Comparison of ENCODE assay signal across 20 cellular contexts in the genomic region with DNA sequence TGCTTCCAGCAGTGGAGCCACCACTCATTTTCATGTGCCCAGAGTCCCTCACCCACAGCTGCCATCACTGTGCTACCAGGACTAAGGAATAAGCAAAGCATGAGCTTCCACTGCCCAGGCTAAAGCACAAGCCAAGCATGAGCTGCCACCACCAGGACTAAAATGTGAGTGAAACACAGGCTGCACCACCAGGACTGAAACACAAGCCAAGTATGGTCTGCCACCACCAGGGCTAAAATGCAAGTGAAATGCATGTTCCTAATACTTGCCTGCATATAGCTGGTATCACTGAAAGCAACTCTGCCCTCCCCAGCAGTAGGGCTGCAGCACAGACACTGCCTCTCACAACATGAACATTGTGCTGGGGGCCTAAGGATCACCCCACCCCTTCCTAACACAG. TPM values are rescaled to one million over a fixed set of nuclear protein-coding genes. Genes with fewer than 3 reads are reported as not detected.
DNase-seq lines count a peak whose midpoint lies in the region; ATAC-seq, FAIRE-seq and TF ChIP-seq lines count a peak whose summit lies in the region.
"Had no signal": no experiment of that assay in that cellular context is flagged by ENCODE, and none has a peak within 500 bp of the region (broad histone marks: within the 10 kb centered on the region; RNA-seq: fewer than 3 reads in every experiment).

No MANE protein-coding gene starts in this region.

- peaks cover 33% of the 10 kb centered on the region for H3K4me1 Mint-ChIP-seq in activated CD4-positive, alpha-beta T cell treated with anti-CD3 and anti-CD28 coated beads for 36 hours

- H3K23ac ChIP-seq in H1 (ENCODE audit: insufficient read length): no peak overlapping the region
- H3K23ac ChIP-seq in mesendoderm (ENCODE audit: low read length): peak overlapping the region; percentile 69

- H3K27ac ChIP-seq in KMS-11: peak overlapping the region; percentile 82
- H3K27ac ChIP-seq in H1 (ENCODE audit: low read depth, low read length): peak overlapping the region; percentile 43
- no peak overlapping the region for H3K27ac ChIP-seq in mesendoderm (ENCODE audit: low read depth, low read length)
- no peak overlapping the region for H3K27ac ChIP-seq in upper lobe of right lung
- H3K27ac ChIP-seq: 22Rv1, left ventricle myocardium inferior, prostate gland had no signal

- POLR2A ChIA-PET in activated CD4-positive, alpha-beta T cell treated with anti-CD3 and anti-CD28 coated beads for 36 hours (lab: Charles Lee): interaction anchor here (0.6 kb wide), 1 partner anchor 29 kb away, joined by 4 read pairs; no protein-coding TSS in a partner anchor
- POLR2A ChIA-PET in H1 (lab: Charles Lee; ENCODE audit: partially characterized antibody): interaction anchor here (1.2 kb wide), 1 partner anchor 12 kb away, joined by 5 read pairs; no protein-coding TSS in a partner anchor

- TF ChIP-seq CTCF in KMS-11 (conservative IDR thresholded peaks at IDR 0.05; ENCODE audit: low read depth, low read length) (peak; percentile 44), H1 (IDR thresholded peaks at IDR 0.05; ENCODE audit: control extremely low read depth in 1 of 3, insufficient read depth in 1 of 3, low read depth in 1 of 3, low read length in 3 of 3) (peak; percentile 26 to 67 (median 59)), upper lobe of right lung (IDR thresholded peaks at IDR 0.05) (no peak)

- H2AK5ac ChIP-seq in H1 (ENCODE audit: low read depth, low read length): peak overlapping the region; percentile 68
- no peak overlapping the region for H2AK5ac ChIP-seq in mesendoderm (ENCODE audit: low read length)

- H3K4me3 Mint-ChIP-seq in activated CD4-positive, alpha-beta T cell treated with anti-CD3 and anti-CD28 coated beads for 36 hours: no peak overlapping the region
- H3K4me3 Mint-ChIP-seq: activated CD4-positive, alpha-beta T cell treated with anti-CD3 and anti-CD28 coated beads, Interleukin-2, amount 10 ng/mL, durations not matched to agents 7 days and 5 days; B cell had no signal

- no peak overlapping the region for H2AFZ ChIP-seq in KMS-11 (ENCODE audit: low read depth)
- no peak overlapping the region for H2AFZ ChIP-seq in H1 (ENCODE audit: low read length)

- 0 out of 2 replicates have a peak, but pooled peaks cover 4% of the 10 kb centered on the region for H4K20me1 ChIP-seq in KMS-11 (ENCODE audit: insufficient read depth)
- H4K20me1 ChIP-seq in H1 (replicated peaks in 1 of 2; ENCODE audit: control insufficient read depth in 1 of 2, insufficient read depth in 2 of 2, low read length in 2 of 2): no peaks in the 10 kb centered on the region

- no peak overlapping the region for H3K56ac ChIP-seq in H1 (replicated peaks; ENCODE audit: insufficient read length, low read depth, low read length)
- H3K56ac ChIP-seq in mesendoderm (ENCODE audit: low read length): peak overlapping the region; percentile 4

- H3K27me3 Mint-ChIP-seq in activated CD4-positive, alpha-beta T cell treated with anti-CD3 and anti-CD28 coated beads for 36 hours: no peaks in the 10 kb centered on the region
- H3K27me3 Mint-ChIP-seq: activated CD4-positive, alpha-beta T cell treated with anti-CD3 and anti-CD28 coated beads, Interleukin-2, amount 10 ng/mL, durations not matched to agents 7 days and 5 days; B cell had no signal

- peaks cover 22% of the 10 kb centered on the region for H3K9me3 Mint-ChIP-seq in activated CD4-positive, alpha-beta T cell treated with anti-CD3 and anti-CD28 coated beads for 36 hours (ENCODE audit: low read depth)

- TF ChIP-seq POLR2A in H1 (IDR thresholded peaks at IDR 0.05; ENCODE audit: control extremely low read depth in 1 of 2, low read depth in 2 of 2, low read length in 2 of 2): no peak

- peak overlapping the region; percentile 69 for H4K91ac ChIP-seq in H1 (replicated peaks; ENCODE audit: insufficient read length, low read length)

- H3K9me3 ChIP-seq in H1 (ENCODE audit: insufficient read depth in 2 of 2, low read depth in 1 of 2, low read length in 1 of 2): 0 out of 4 replicates have a peak, but pooled peaks cover 0 to 4% of the 10 kb centered on the region in 2 experiments
- no peaks in the 10 kb centered on the region for H3K9me3 ChIP-seq in upper lobe of right lung
- H3K9me3 ChIP-seq: prostate gland had no signal

- H2BK20ac ChIP-seq in H1 (ENCODE audit: low read length): peak overlapping the region; percentile 24; the same call in 1 of the 2 replicates

- no peak overlapping the region for H3K27ac Mint-ChIP-seq in activated CD4-positive, alpha-beta T cell treated with anti-CD3 and anti-CD28 coated beads for 36 hours
- H3K27ac Mint-ChIP-seq: activated CD4-positive, alpha-beta T cell treated with anti-CD3 and anti-CD28 coated beads, Interleukin-2, amount 10 ng/mL, durations not matched to agents 7 days and 5 days; B cell had no signal

- H4K5ac ChIP-seq in H1 (ENCODE audit: insufficient read length, low read depth, low read length) (peak overlapping the region; percentile 39), mesendoderm (ENCODE audit: low read length) (no peak overlapping the region)

- H3K4me3 ChIP-seq in KMS-11 (IDR thresholded peaks at IDR 0.05; ENCODE audit: insufficient read depth, low read depth, low read length) (no peak overlapping the region), H1 (ENCODE audit: extremely low read depth in 1 of 4, insufficient read depth in 2 of 4, low read depth in 3 of 4, low read length in 4 of 4) (no peak overlapping the region), mesendoderm (ENCODE audit: low read length) (no peak overlapping the region), upper lobe of right lung (no peak overlapping the region)
- H3K4me3 ChIP-seq: left ventricle myocardium inferior, prostate gland had no signal

- FAIRE-seq in H1 (lab: Jason Lieb, UNC): no peak
- FAIRE-seq: bronchial epithelial cell had no signal

- peak; percentile 14 for DNase-seq in activated CD4-positive, alpha-beta T cell treated with anti-CD3 and anti-CD28 coated beads for 36 hours
- DNase-seq in activated CD4-positive, alpha-beta T cell treated with anti-CD3 and anti-CD28 coated beads, Interleukin-2, amount 50 U/mL, for 1 hour: no peak
- DNase-seq in H1 (ENCODE audit: low read depth in 1 of 2, low spot score in 2 of 2) (no peak), mesendoderm (peak; percentile 74), upper lobe of right lung (no peak)
- DNase-seq: activated CD4-positive, alpha-beta T cell treated with anti-CD3 and anti-CD28 coated beads, Interleukin-2, amount 10 ng/mL, durations not matched to agents 7 days and 5 days; activated T-cell treated with anti-CD3 and anti-CD28 coated beads, Interleukin-2, amount 50 U/mL, for 48 hours; Caco-2; dermis blood vessel endothelial cell; KG1; left ventricle myocardium inferior; NCI-H1092; NCI-H2081 treated with DMSO at 0.1 percent for 48 hours had no signal

- H3K4ac ChIP-seq in H1 (replicated peaks; ENCODE audit: insufficient read length, low read depth, low read length): peak overlapping the region; percentile 40
- H3K4ac ChIP-seq in mesendoderm (ENCODE audit: low read depth, low read length): no peak overlapping the region

- H3K79me2 ChIP-seq in KMS-11 (ENCODE audit: insufficient read depth, low read depth) (peaks cover 51% of the 10 kb centered on the region), H1 (ENCODE audit: control insufficient read depth in 1 of 2, insufficient read depth in 2 of 2, low read length in 2 of 2) (peaks cover 0 to 50% of the 10 kb centered on the region in 2 experiments; a peak in 2 of 4 replicates), mesendoderm (ENCODE audit: control insufficient read depth, insufficient read depth, low read length) (peaks cover 11% of the 10 kb centered on the region)

- H3K18ac ChIP-seq in H1 (ENCODE audit: extremely low read depth, low read length): peak overlapping the region; percentile 85; the same call in 1 of the 2 replicates
- H3K18ac ChIP-seq in mesendoderm (ENCODE audit: low read length): no peak overlapping the region

- H2BK15ac ChIP-seq in H1 (ENCODE audit: low read length) (peak overlapping the region; percentile 50; the same call in 1 of the 2 replicates), mesendoderm (replicated peaks; ENCODE audit: low read depth) (no peak overlapping the region)

- peak overlapping the region; percentile 85; the same call in 1 of the 2 replicates for H2BK5ac ChIP-seq in H1 (ENCODE audit: low read depth, low read length)
- H2BK5ac ChIP-seq in mesendoderm (ENCODE audit: low read length): no peak overlapping the region

- H4K8ac ChIP-seq in H1 (ENCODE audit: extremely low read depth, insufficient read depth, low read length): peak overlapping the region; percentile 69
- H4K8ac ChIP-seq in mesendoderm (ENCODE audit: low read depth, low read length): no peak overlapping the region

- H3K36me3 ChIP-seq in KMS-11 (ENCODE audit: insufficient read depth) (no peaks in the 10 kb centered on the region), H1 (ENCODE audit: control insufficient read depth in 2 of 4, insufficient read depth in 4 of 4, low read length in 3 of 4) (0 out of 8 replicates have a peak, but pooled peaks cover 0 to 3% (median 0%) of the 10 kb centered on the region in 4 experiments), mesendoderm (ENCODE audit: control insufficient read depth, insufficient read depth, low read length) (no peaks in the 10 kb centered on the region), upper lobe of right lung (no peaks in the 10 kb centered on the region)
- H3K36me3 ChIP-seq: prostate gland had no signal

- H3K79me1 ChIP-seq in H1 (ENCODE audit: low read depth, low read length) (no peaks in the 10 kb centered on the region), mesendoderm (ENCODE audit: low read length) (peaks cover 9% of the 10 kb centered on the region)

- H2BK12ac ChIP-seq in H1 (ENCODE audit: low read depth, low read length): peak overlapping the region; percentile 10; the same call in 1 of the 2 replicates

- intact Hi-C loops in activated CD4-positive, alpha-beta T cell treated with anti-CD3 and anti-CD28 coated beads for 36 hours (cut with DNase I, micrococcal nuclease): loop anchor here (2.0 to 5.0 kb wide), 4 partner anchors 57 to 282 kb away; a partner anchor contains a TSS
- intact Hi-C loops in upper lobe of right lung (cut with DNase I): no loop called here

- no peak for TF ChIP-seq EP300 in H1 (IDR thresholded peaks at IDR 0.05; ENCODE audit: borderline replicate concordance in 1 of 2, low read depth in 2 of 2, low read length in 2 of 2)

- H3K4me2 ChIP-seq in KMS-11 (peak overlapping the region; percentile 85; the same call in 1 of the 2 replicates), H1 (ENCODE audit: insufficient read depth in 1 of 2, low read depth in 2 of 2, low read length in 2 of 2) (no peak overlapping the region), mesendoderm (ENCODE audit: low read length) (no peak overlapping the region)

- CTCF ChIA-PET in activated CD4-positive, alpha-beta T cell treated with anti-CD3 and anti-CD28 coated beads for 36 hours (lab: Charles Lee): interaction anchor here (0.5 to 0.7 kb wide), 2 partner anchors 13 to 1459 kb away, joined by 3 read pairs; no protein-coding TSS in a partner anchor
- CTCF ChIA-PET in H1 (lab: Charles Lee; ENCODE audit: partially characterized antibody): interaction anchor here (0.6 to 1.7 kb wide), 14 partner anchors 11 to 295 kb away, joined by 3 to 6 read pairs (median 3); no protein-coding TSS in a partner anchor

- H3K23me2 ChIP-seq in H1 (ENCODE audit: low read depth, low read length): no peaks in the 10 kb centered on the region; the same call in none of the 2 replicates

- H2BK120ac ChIP-seq in H1 (replicated peaks; ENCODE audit: low read depth, low read length) (peak overlapping the region; percentile 31), mesendoderm (ENCODE audit: low read depth, low read length) (no peak overlapping the region)

- H3K36me3 Mint-ChIP-seq in activated CD4-positive, alpha-beta T cell treated with anti-CD3 and anti-CD28 coated beads for 36 hours (ENCODE audit: low read depth): peaks cover 55% of the 10 kb centered on the region

- no peak overlapping the region for H3K14ac ChIP-seq in H1 (ENCODE audit: insufficient read length)

- peak; percentile 58 to 70 for TF ChIP-seq RAD21 in H1 (IDR thresholded peaks at IDR 0.05 in 1 of 2, conservative IDR thresholded peaks at IDR 0.05 in 1 of 2; ENCODE audit: low read depth in 2 of 2, low read length in 2 of 2)

- no peak for ATAC-seq in activated CD4-positive, alpha-beta T cell treated with anti-CD3 and anti-CD28 coated beads for 36 hours
- ATAC-seq in upper lobe of right lung: no peak
- ATAC-seq in GM19328 (IDR thresholded peaks at IDR 0.05; ENCODE audit: unreplicated experiment): no peak
- ATAC-seq in HG02938 (IDR thresholded peaks at IDR 0.05; ENCODE audit: unreplicated experiment): no peak

- no peaks in the 10 kb centered on the region for H3K27me3 ChIP-seq in KMS-11 (ENCODE audit: insufficient read depth, low read depth)
- H3K27me3 ChIP-seq in H1 (replicated peaks in 1 of 4; ENCODE audit: control insufficient read depth in 3 of 4, extremely low read depth in 1 of 4, insufficient read depth in 3 of 4, low read length in 3 of 4): no peaks in the 10 kb centered on the region
- H3K27me3 ChIP-seq in mesendoderm (ENCODE audit: insufficient read depth, low read length, poor library complexity): no peaks in the 10 kb centered on the region
- H3K27me3 ChIP-seq in upper lobe of right lung: no peaks in the 10 kb centered on the region

- peaks cover 45% of the 10 kb centered on the region for H3K4me1 ChIP-seq in KMS-11 (ENCODE audit: low read depth, poor library complexity, severe bottlenecking)
- peaks cover 2 to 25% (median 18%) of the 10 kb centered on the region in 4 experiments for H3K4me1 ChIP-seq in H1 (replicated peaks in 1 of 4; ENCODE audit: control insufficient read depth in 3 of 4, insufficient read depth in 4 of 4, low read length in 3 of 4)
- H3K4me1 ChIP-seq in mesendoderm (ENCODE audit: control insufficient read depth, low read depth, low read length): peaks cover 2% of the 10 kb centered on the region
- H3K4me1 ChIP-seq in upper lobe of right lung: peaks cover 24% of the 10 kb centered on the region

- no peak overlapping the region for H3K9ac ChIP-seq in KMS-11
- H3K9ac ChIP-seq in H1 (replicated peaks in 1 of 4; ENCODE audit: extremely low read depth in 1 of 4, low read depth in 3 of 4, low read length in 3 of 4): no peak overlapping the region
- H3K9ac ChIP-seq in mesendoderm (ENCODE audit: low read length): no peak overlapping the region

RNA-seq across cellular contexts. Expression of a gene that starts 30.0 kb away (rescaled TPM):
- total RNA-seq in activated CD4-positive, alpha-beta T cell treated with anti-CD3 and anti-CD28 coated beads for 36 hours: 10 to 100 TPM; 21.9 to 22.6 TPM
- 25.6 and 25.8 TPM in 2 replicates for total RNA-seq in H1 (2021; fragmentation: NEBNext Ultra II Directional; extraction: Animal tissue kit (Norgen Biotek cat#: 25700))
- polyA plus RNA-seq in H1 (2011; rRNA removed): 6.0 and 7.9 TPM in 2 replicates
- polyA plus RNA-seq in H1 (2011; cell fraction: cytosol; rRNA removed): 9.6 TPM
- 28.3 TPM for polyA plus RNA-seq in H1 (2011; cell fraction: nucleus; rRNA removed)
- 9.2 to 19.1 TPM (median 9.8 TPM) in 4 replicates for polyA plus RNA-seq in H1 (2012, experiment 1 of 2)
- polyA plus RNA-seq in H1 (2012, experiment 2 of 2): 1.5 TPM
- 23.0 TPM for polyA plus RNA-seq in H1 (2013, experiment 1 of 2)
- polyA plus RNA-seq in H1 (2013, experiment 2 of 2): 20.9 TPM
- polyA minus RNA-seq in H1 (2011; rRNA and poly(A)+ RNA removed): 13.1 and 14.3 TPM in 2 replicates
- polyA minus RNA-seq in H1 (2011; cell fraction: cytosol; rRNA and poly(A)+ RNA removed): 18.6 TPM
- polyA minus RNA-seq in H1 (2011; cell fraction: nucleus; rRNA and poly(A)+ RNA removed): 96.7 TPM
- 12.5 TPM for polyA plus RNA-seq in mesendoderm (2013, experiment 1 of 2)
- 11.2 TPM for polyA plus RNA-seq in mesendoderm (2013, experiment 2 of 2)
- total RNA-seq in upper lobe of right lung: 11.0 TPM

Comparison
In these comparisons a context has a peak if more than half of its experiments do, and no peak if none do; other contexts are left out.
1. DNase-seq: peak in activated CD4-positive, alpha-beta T cell treated with anti-CD3 and anti-CD28 coated beads for 36 hours (single experiment) and mesendoderm (single experiment); none in activated CD4-positive, alpha-beta T cell treated with anti-CD3 and anti-CD28 coated beads, Interleukin-2, amount 50 U/mL, for 1 hour (single experiment), H1 (0 of 2) and upper lobe of right lung (single experiment).
2. H3K27ac ChIP-seq: peak in KMS-11 (single experiment) and H1 (single experiment); none in mesendoderm (single experiment) and upper lobe of right lung (single experiment).